1 cellular context compared by ENCODE assay signal in genomic region chr14:77406718-77407117, GRCh38.
TF ChIP-seq lines count a peak whose summit lies in the region.

No MANE protein-coding gene starts in this region.

TF ChIP-seq in IMR-90, 13 proteins besides CTCF, POLR2A, EP300 and RAD21:
- TF ChIP-seq RCOR1 (IDR thresholded peaks at IDR 0.05; ENCODE audit: insufficient replicate concordance, low read length) (no peak), NFE2L2 (IDR thresholded peaks at IDR 0.05; ENCODE audit: low read depth, low read length) (no peak), MAFK (IDR thresholded peaks at IDR 0.05; ENCODE audit: low read depth, low read length) (no peak), MXI1 (IDR thresholded peaks at IDR 0.05; ENCODE audit: borderline replicate concordance, low read depth, low read length) (no peak), SMC3 (IDR thresholded peaks at IDR 0.05; ENCODE audit: low read depth, low read length) (no peak), ELK1 (IDR thresholded peaks at IDR 0.05; ENCODE audit: borderline replicate concordance, low read depth, low read length) (no peak), BHLHE40 (IDR thresholded peaks at IDR 0.05; ENCODE audit: low read depth, low read length) (no peak), MAZ (IDR thresholded peaks at IDR 0.05; ENCODE audit: borderline replicate concordance, low read depth, low read length) (no peak), RFX5 (IDR thresholded peaks at IDR 0.05; ENCODE audit: low read depth, low read length) (no peak)
